9 cellular contexts compared by ENCODE assay signal in the genomic region with DNA sequence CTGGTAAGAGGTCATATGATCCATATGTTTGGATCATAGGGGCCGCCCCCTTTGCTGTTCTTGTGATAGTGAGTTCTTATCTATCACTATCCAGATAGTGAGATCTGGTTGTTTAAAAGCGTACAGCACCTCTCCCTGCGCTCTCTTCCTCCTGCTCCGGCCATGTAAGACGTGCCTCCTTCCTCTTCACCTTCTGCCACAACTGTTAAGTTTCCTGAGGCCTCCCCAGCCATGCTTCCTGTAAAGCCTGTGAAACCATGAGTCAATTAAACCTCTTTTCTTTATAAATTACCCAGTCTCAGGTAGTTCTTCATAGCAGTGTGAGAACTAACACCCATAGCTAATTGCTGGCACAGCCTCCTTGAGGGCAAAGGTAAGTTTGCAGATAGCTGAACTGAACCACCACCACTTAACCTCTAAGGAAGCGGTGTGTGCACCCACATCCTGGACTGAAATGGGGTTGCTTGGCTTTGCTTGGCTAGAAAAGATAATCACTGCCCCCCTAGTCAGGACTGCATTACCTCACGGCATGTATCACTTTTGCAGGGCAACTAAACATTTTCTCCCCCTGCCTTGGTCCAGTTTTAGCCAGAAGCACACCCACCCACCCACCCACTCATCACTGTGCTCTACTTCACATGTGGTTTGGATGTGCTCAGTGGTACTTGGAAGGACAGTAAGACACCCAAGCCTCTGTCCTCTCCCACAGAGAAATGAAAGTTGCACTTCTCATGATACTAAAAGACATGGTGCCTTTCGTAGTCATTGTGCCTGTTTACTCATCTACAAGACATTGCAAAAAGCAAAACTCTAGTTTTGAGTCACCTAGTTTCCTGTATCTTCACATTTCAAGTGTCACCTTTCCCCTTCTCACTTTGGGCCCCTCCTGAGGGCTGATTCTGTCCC. TPM values are rescaled to one million over a fixed set of nuclear protein-coding genes. Genes with fewer than 3 reads are reported as not detected.
DNase-seq lines count a peak whose midpoint lies in the region; ATAC-seq and TF ChIP-seq lines count a peak whose summit lies in the region.
"Had no signal": no experiment of that assay in that cellular context is flagged by ENCODE, and none has a peak within 500 bp of the region (broad histone marks: within the 10 kb centered on the region; RNA-seq: fewer than 3 reads in every experiment).

No MANE protein-coding gene starts in this region.

- no peak overlapping the region for H3K9ac ChIP-seq in SK-N-SH

- no peaks in the 10 kb centered on the region for H3K9me2 ChIP-seq in SK-N-SH
- H3K9me2 ChIP-seq in OCI-LY7 (ENCODE audit: insufficient read depth, low read length) = no peaks in the 10 kb centered on the region

- no peaks in the 10 kb centered on the region for H3F3A ChIP-seq in SK-N-SH (replicated peaks; ENCODE audit: insufficient read depth)

- no peak for TF ChIP-seq RAD21 in SK-N-SH (IDR thresholded peaks at IDR 0.05; ENCODE audit: low read length)

- H3K79me2 ChIP-seq in SK-N-SH (ENCODE audit: insufficient read depth) (no peaks in the 10 kb centered on the region), OCI-LY7 (ENCODE audit: insufficient read depth, low read depth, low read length) (no peaks in the 10 kb centered on the region)

- H3K27ac ChIP-seq in SK-N-SH (ENCODE audit: low read depth in 2 of 2, low read length in 1 of 2) = no peak overlapping the region
- H3K27ac ChIP-seq in OCI-LY7 (ENCODE audit: low read depth, low read length, poor library complexity, severe bottlenecking) = no peak overlapping the region

- no peak overlapping the region for H3K4me2 ChIP-seq in SK-N-SH
- no peak overlapping the region for H3K4me2 ChIP-seq in OCI-LY7 (ENCODE audit: low read length)

- BruUV-seq in Calu3 (replicated peaks; lab: Mats Ljungman, UMichigan) (no TSS peak), OCI-LY7 (replicated peaks; lab: Mats Ljungman, UMichigan) (no TSS peak)

- H3K4me1 ChIP-seq in SK-N-SH (ENCODE audit: control insufficient read depth in 1 of 2, insufficient read depth in 2 of 2, low read depth in 1 of 2, low read length in 1 of 2) (no peaks in the 10 kb centered on the region), OCI-LY7 (ENCODE audit: insufficient read depth, low read length, poor library complexity, severe bottlenecking) (peaks cover 10% of the 10 kb centered on the region)

- H3K4me3 ChIP-seq in SK-N-SH (ENCODE audit: low read depth in 2 of 2, low read length in 1 of 2) (no peak overlapping the region), OCI-LY7 (ENCODE audit: low read depth, low read length, poor library complexity, severe bottlenecking) (no peak overlapping the region)
- H3K4me3 ChIP-seq: lung had no signal

- ATAC-seq in GM21576 (IDR thresholded peaks at IDR 0.05; ENCODE audit: unreplicated experiment) (peak; percentile 69), sciatic nerve (no peak)
- peak; percentile 95 for ATAC-seq in stimulated activated effector memory CD8-positive, alpha-beta T cell treated with anti-CD3 and anti-CD28 coated beads, Interleukin-12 subunit alpha, Interleukin-12 subunit beta, amount 100 ng/mL, for 72 hours

- DNase-seq in Calu3 (no peak), T follicular helper cell (ENCODE audit: low read depth) (peak; percentile 21), sciatic nerve (ENCODE audit: low spot score) (no peak), SK-N-SH (no peak), OCI-LY7 (ENCODE audit: low spot score) (no peak)
- peak; percentile 76 for DNase-seq in central memory CD4-positive, alpha-beta T cell
- peak; percentile 64 to 92 for DNase-seq in stimulated activated effector memory CD8-positive, alpha-beta T cell treated with anti-CD3 and anti-CD28 coated beads, Interleukin-12 subunit alpha, Interleukin-12 subunit beta, amount 100 ng/mL, for 72 hours (ENCODE audit: low spot score in 2 of 2)

- peaks cover 39% of the 10 kb centered on the region in 2 experiments for H3K36me3 ChIP-seq in SK-N-SH (replicated peaks in 1 of 2; ENCODE audit: control insufficient read depth in 1 of 2, insufficient read depth in 2 of 2, low read length in 1 of 2)
- peaks cover 68% of the 10 kb centered on the region for H3K36me3 ChIP-seq in OCI-LY7 (ENCODE audit: insufficient read depth, low read length)

- TF ChIP-seq CTCF in Calu3 (IDR thresholded peaks at IDR 0.05; ENCODE audit: unreplicated experiment) (no peak), SK-N-SH (IDR thresholded peaks at IDR 0.05) (no peak), OCI-LY7 (conservative IDR thresholded peaks at IDR 0.05; ENCODE audit: low read length) (no peak)

- intact Hi-C loops in Calu3 (cut with micrococcal nuclease; ENCODE audit: unreplicated experiment) = no loop called here
- intact Hi-C loops in sciatic nerve (cut with DNase I) = no loop called here
- intact Hi-C loops in OCI-LY7 (cut with micrococcal nuclease; ENCODE audit: unreplicated experiment) = no loop called here

- H4K20me1 ChIP-seq in SK-N-SH (ENCODE audit: insufficient read depth) (no peaks in the 10 kb centered on the region), OCI-LY7 (ENCODE audit: insufficient read depth, low read length) (no peaks in the 10 kb centered on the region)

- H3K9me3 ChIP-seq in SK-N-SH (no peaks in the 10 kb centered on the region), OCI-LY7 (ENCODE audit: low read length) (no peaks in the 10 kb centered on the region)

- H3K27ac Mint-ChIP-seq in Calu3 (ENCODE audit: unreplicated experiment) = peak overlapping the region; percentile 18
- peak overlapping the region; percentile 88 for H3K27ac Mint-ChIP-seq in stimulated activated effector memory CD8-positive, alpha-beta T cell treated with anti-CD3 and anti-CD28 coated beads, Interleukin-12 subunit alpha, Interleukin-12 subunit beta, amount 100 ng/mL, for 72 hours

- POLR2A ChIA-PET in SK-N-SH (lab: Yijun Ruan, JAX) = no interaction called here
- POLR2A ChIA-PET in OCI-LY7 (lab: Charles Lee) = no interaction called here

- WGBS in SK-N-SH (ENCODE audit: low lambda C conversion rate) = 97% methylated on average over 8 of the region's 8 CpGs

- H3K4me3 Mint-ChIP-seq in Calu3 (ENCODE audit: low read depth, unreplicated experiment) = no peak overlapping the region
- H3K4me3 Mint-ChIP-seq in stimulated activated effector memory CD8-positive, alpha-beta T cell treated with anti-CD3 and anti-CD28 coated beads, Interleukin-12 subunit alpha, Interleukin-12 subunit beta, amount 100 ng/mL, for 72 hours = peak overlapping the region; percentile 55

- H3K27me3 ChIP-seq in SK-N-SH (ENCODE audit: insufficient read depth) = no peaks in the 10 kb centered on the region

- CTCF ChIA-PET in Calu3 (lab: Charles Lee) (interaction anchor here (0.5 kb wide), 1 partner anchor 253 kb away, joined by 3 read pairs; no protein-coding TSS in a partner anchor), SK-N-SH (lab: Yijun Ruan, JAX) (interaction anchor here (1.0 to 1.1 kb wide), 2 partner anchors 13 to 342 kb away, joined by 3 read pairs; no protein-coding TSS in a partner anchor), OCI-LY7 (lab: Charles Lee; ENCODE audit: unreplicated experiment) (no interaction called here)

- H3K4me1 Mint-ChIP-seq in Calu3 (ENCODE audit: low read depth, unreplicated experiment) = no peaks in the 10 kb centered on the region
- peaks cover 47% of the 10 kb centered on the region for H3K4me1 Mint-ChIP-seq in stimulated activated effector memory CD8-positive, alpha-beta T cell treated with anti-CD3 and anti-CD28 coated beads, Interleukin-12 subunit alpha, Interleukin-12 subunit beta, amount 100 ng/mL, for 72 hours

- H3K27me3 Mint-ChIP-seq in Calu3 (ENCODE audit: unreplicated experiment) = no peaks in the 10 kb centered on the region

- TF ChIP-seq EP300 in SK-N-SH (IDR thresholded peaks at IDR 0.05; ENCODE audit: borderline replicate concordance in 1 of 2, low read depth in 1 of 2, low read length in 1 of 2) = no peak

- H3K36me3 Mint-ChIP-seq in Calu3 (ENCODE audit: insufficient read depth, unreplicated experiment) = peaks cover 29% of the 10 kb centered on the region
- peaks cover 78% of the 10 kb centered on the region for H3K36me3 Mint-ChIP-seq in stimulated activated effector memory CD8-positive, alpha-beta T cell treated with anti-CD3 and anti-CD28 coated beads, Interleukin-12 subunit alpha, Interleukin-12 subunit beta, amount 100 ng/mL, for 72 hours

- H2AFZ ChIP-seq in SK-N-SH (ENCODE audit: low read depth) = no peak overlapping the region
- H2AFZ ChIP-seq in OCI-LY7 (ENCODE audit: low read length) = no peak overlapping the region

- H3K9me3 Mint-ChIP-seq in Calu3 (ENCODE audit: low read depth, unreplicated experiment) = no peaks in the 10 kb centered on the region
- peaks cover 3% of the 10 kb centered on the region for H3K9me3 Mint-ChIP-seq in stimulated activated effector memory CD8-positive, alpha-beta T cell treated with anti-CD3 and anti-CD28 coated beads, Interleukin-12 subunit alpha, Interleukin-12 subunit beta, amount 100 ng/mL, for 72 hours

TF ChIP-seq in SK-N-SH, 30 proteins besides CTCF, POLR2A, EP300 and RAD21 (continues in another document):
- TF ChIP-seq YY1 (IDR thresholded peaks at IDR 0.05; ENCODE audit: low read depth) = no peak
- no peak for TF ChIP-seq MEF2A (IDR thresholded peaks at IDR 0.05; ENCODE audit: borderline replicate concordance, low read depth)
- TF ChIP-seq NFIC (IDR thresholded peaks at IDR 0.05; ENCODE audit: borderline replicate concordance) = no peak
- no peak for TF ChIP-seq RXRA (IDR thresholded peaks at IDR 0.05; ENCODE audit: borderline replicate concordance, low read depth)

RNA-seq across cellular contexts. Expression of a gene that starts 23.1 kb away (rescaled TPM):
- total RNA-seq in Calu3 (2022) = 2.4 and 2.5 TPM in 2 replicates
- total RNA-seq in sciatic nerve = 7.0 TPM
- polyA plus RNA-seq in SK-N-SH (2012; rRNA removed) = 0.05 and 0.06 TPM in 2 replicates
- polyA plus RNA-seq in SK-N-SH (2012; cell fraction: cytosol; rRNA removed) = 0.03 and 0.04 TPM in 2 replicates
- 0.06 and 0.08 TPM in 2 replicates for polyA plus RNA-seq in SK-N-SH (2012; cell fraction: nucleus; rRNA removed)
- 6.1 and 8.0 TPM in 2 replicates for total RNA-seq in OCI-LY7 (2014; rRNA removed; shearing (Covaris generic))
- total RNA-seq in OCI-LY7 (2022) = 24.5 and 32.8 TPM in 2 replicates

RNA-seq across cellular contexts. Expression of a gene that starts 33.2 kb away (rescaled TPM):
- total RNA-seq in Calu3 (2022) = 57.6 and 58.3 TPM in 2 replicates
- 66.2 TPM for total RNA-seq in sciatic nerve
- polyA plus RNA-seq in SK-N-SH (2012; rRNA removed) = 50.9 and 60.2 TPM in 2 replicates
- polyA plus RNA-seq in SK-N-SH (2012; cell fraction: cytosol; rRNA removed) = 70.4 and 90.3 TPM in 2 replicates
- polyA plus RNA-seq in SK-N-SH (2012; cell fraction: nucleus; rRNA removed) = 34.1 and 39.8 TPM in 2 replicates
- 71.1 and 94.6 TPM in 2 replicates for total RNA-seq in OCI-LY7 (2014; rRNA removed; shearing (Covaris generic))
- 121 and 129 TPM in 2 replicates for total RNA-seq in OCI-LY7 (2022)

RNA-seq across cellular contexts. Expression of a gene that starts 36.3 kb away (rescaled TPM):
- total RNA-seq in Calu3 (2022) = 112 and 125 TPM in 2 replicates
- 92.2 TPM for total RNA-seq in sciatic nerve
- polyA plus RNA-seq in SK-N-SH (2012; rRNA removed) = 303 and 594 TPM in 2 replicates
- 453 and 709 TPM in 2 replicates for polyA plus RNA-seq in SK-N-SH (2012; cell fraction: cytosol; rRNA removed)
- polyA plus RNA-seq in SK-N-SH (2012; cell fraction: nucleus; rRNA removed) = 130 and 156 TPM in 2 replicates
- total RNA-seq in OCI-LY7 (2014; rRNA removed; shearing (Covaris generic)) = 410 and 604 TPM in 2 replicates
- total RNA-seq in OCI-LY7 (2022) = 321 and 330 TPM in 2 replicates

RNA-seq across cellular contexts. Expression of a gene that starts 59.7 kb away (rescaled TPM):
- total RNA-seq in Calu3 (2022) = 12.4 and 13.0 TPM in 2 replicates
- total RNA-seq in sciatic nerve = 5.8 TPM
- 14.1 and 15.4 TPM in 2 replicates for polyA plus RNA-seq in SK-N-SH (2012; rRNA removed)
- 6.3 and 9.8 TPM in 2 replicates for polyA plus RNA-seq in SK-N-SH (2012; cell fraction: cytosol; rRNA removed)
- 23.2 and 27.2 TPM in 2 replicates for polyA plus RNA-seq in SK-N-SH (2012; cell fraction: nucleus; rRNA removed)
- total RNA-seq in OCI-LY7 (2014; rRNA removed; shearing (Covaris generic)) = 18.3 and 22.8 TPM in 2 replicates
- total RNA-seq in OCI-LY7 (2022) = 37.6 and 41.2 TPM in 2 replicates

Comparison
In these comparisons a context has a peak if more than half of its experiments do, and no peak if none do; other contexts are left out.
1. DNase-seq: peak in T follicular helper cell (single experiment), central memory CD4-positive, alpha-beta T cell (single experiment) and stimulated activated effector memory CD8-positive, alpha-beta T cell treated with anti-CD3 and anti-CD28 coated beads, Interleukin-12 subunit alpha, Interleukin-12 subunit beta, amount 100 ng/mL, for 72 hours (2 of 2); none in Calu3 (single experiment), sciatic nerve (single experiment), SK-N-SH (single experiment) and OCI-LY7 (single experiment).